8 cellular contexts compared by ENCODE assay signal in genomic region chr10:126127630-126128029, GRCh38.
"Had no signal": no experiment of that assay in that cellular context is flagged by ENCODE, and none has a peak within 500 bp of the region (broad histone marks: within the 10 kb centered on the region; RNA-seq: fewer than 3 reads in every experiment).

No MANE protein-coding gene starts in this region.

- H3K9me3 Mint-ChIP-seq: GM23338, HFFc6 had no signal

- H2AFZ ChIP-seq: GM23338 had no signal

- H3K4me2 ChIP-seq: GM23338 had no signal

- H3K9me3 ChIP-seq: HAP-1 had no signal

- DNase-seq: H7, HFFc6, IMR-90 had no signal

- H3K27ac ChIP-seq: HL-60 had no signal

- ATAC-seq: GM23338, HCT116, HepG2 had no signal

- H3K4me3 ChIP-seq: GM23338, HAP-1 had no signal

- FAIRE-seq: HepG2 had no signal

- H3K27ac Mint-ChIP-seq: GM23338, HFFc6 had no signal

- H3K36me3 ChIP-seq: HAP-1 had no signal

- H3K4me3 Mint-ChIP-seq: GM23338, HFFc6 had no signal
